1 cellular context compared by ENCODE assay signal in genomic region chr7:139987691-139988516, GRCh38.
TF ChIP-seq lines count a peak whose summit lies in the region.

No MANE protein-coding gene starts in this region.

TF ChIP-seq in SK-N-SH treated with all-trans-retinoic acid at 6 μM for 48 hours, 23 proteins besides CTCF, POLR2A, EP300 and RAD21 (continued from another document):
- TF ChIP-seq CSRNP3 (CRISPR knock-in tag; IDR thresholded peaks at IDR 0.05) (no peak), RARB (CRISPR knock-in tag; IDR thresholded peaks at IDR 0.05) (no peak), BACH2 (CRISPR knock-in tag; IDR thresholded peaks at IDR 0.05; ENCODE audit: borderline replicate concordance) (no peak), ZNF70 (CRISPR knock-in tag; IDR thresholded peaks at IDR 0.05) (no peak), ZC3H10 (CRISPR knock-in tag; IDR thresholded peaks at IDR 0.05) (no peak)
TF ChIP-seq in SK-N-SH treated with all-trans-retinoic acid at 6 μM for 48 hours: peak in this region for 0.
